Comparison of ENCODE assay signal across 33 cellular contexts in the genomic region with DNA sequence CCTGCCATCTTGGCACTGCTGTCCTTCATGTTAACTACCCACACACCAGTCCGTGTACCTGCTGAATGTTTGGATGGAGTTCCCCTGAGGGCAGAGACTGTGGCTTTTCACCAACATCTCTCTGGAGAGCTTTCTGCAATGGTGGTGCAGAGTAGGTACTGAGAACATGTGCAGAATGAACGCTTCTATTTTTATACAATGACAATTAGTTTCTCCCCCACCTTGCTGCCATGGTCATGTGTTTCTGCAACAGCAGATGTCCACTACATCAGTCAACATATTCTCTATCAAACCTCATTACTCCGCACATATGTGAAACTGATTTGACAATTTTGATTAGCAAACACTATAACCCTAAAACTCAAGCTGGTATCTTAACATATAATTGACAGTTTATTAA. TPM values are rescaled to one million over a fixed set of nuclear protein-coding genes. Genes with fewer than 3 reads are reported as not detected.
DNase-seq lines count a peak whose midpoint lies in the region; ATAC-seq and TF ChIP-seq lines count a peak whose summit lies in the region.
"Had no signal": no experiment of that assay in that cellular context is flagged by ENCODE, and none has a peak within 500 bp of the region (broad histone marks: within the 10 kb centered on the region; RNA-seq: fewer than 3 reads in every experiment).

No MANE protein-coding gene starts in this region.

- peaks cover 14% of the 10 kb centered on the region for H3K27me3 Mint-ChIP-seq in GM23338 (ENCODE audit: insufficient read depth, low read depth, poor library complexity)
- H3K27me3 Mint-ChIP-seq in brain = peaks cover 6% of the 10 kb centered on the region

- H3K9ac ChIP-seq in BLaER1 (no peak overlapping the region), neuronal stem cell (ENCODE audit: low read depth, low read length, poor library complexity) (peak overlapping the region; percentile 17)
- H3K9ac ChIP-seq: parathyroid adenoma had no signal

- H3K36me3 Mint-ChIP-seq in GM23338 (ENCODE audit: low read depth) = peaks cover 4% of the 10 kb centered on the region; the same call in 2 of the 3 replicates
- H3K36me3 Mint-ChIP-seq in brain = peaks cover 20% of the 10 kb centered on the region
- H3K36me3 Mint-ChIP-seq: natural killer cell treated with Interleukin-12 subunit alpha and Interleukin-12 subunit beta and Interleukin-15 and Interleukin-18, amount 100 ng/mL, for 72 hours had no signal

- no peaks in the 10 kb centered on the region for H3F3A ChIP-seq in GM23338 (replicated peaks; ENCODE audit: low read depth)

- H3K18ac ChIP-seq in neuronal stem cell (ENCODE audit: low read length) = no peak overlapping the region

- DNase-seq in GM23338 (ENCODE audit: low spot score) (no peak), neuronal stem cell (ENCODE audit: low spot score) (no peak), NCI-H2196 (lab: John Stamatoyannopoulos, UW; ENCODE audit: unreplicated experiment) (no peak), NCI-H187 treated with DMSO at 0.1 percent for 48 hours (lab: John Stamatoyannopoulos, UW) (no peak)
- DNase-seq: activated CD4-positive, alpha-beta T cell treated with anti-CD3 and anti-CD28 coated beads for 36 hours; activated CD8-positive, alpha-beta memory T cell treated with anti-CD3 and anti-CD28 coated beads, Interleukin-2, amount 50 U/mL, for 48 hours; activated CD8-positive, alpha-beta T cell treated with anti-CD3 and anti-CD28 coated beads for 36 hours; activated naive CD4-positive, alpha-beta T cell treated with Interleukin-2 at 50 U/mL for 16 hours; brain microvascular endothelial cell; COR-L47; DMS79 treated with DMSO at 0.1 percent for 48 hours; gastrocnemius medialis; KG1; NCI-H1105; NCI-H2029; NCI-H2227 treated with DMSO at 0.1 percent for 48 hours; right cardiac atrium; stimulated activated CD8-positive, alpha-beta memory T cell treated with anti-CD3 and anti-CD28 coated beads, Interleukin-4, amount 100 ng/mL, for 48 hours; SW 1271; T1000 had no signal

- H3K4me3 ChIP-seq in BLaER1 (no peak overlapping the region), GM23338 (no peak overlapping the region), neuronal stem cell (ENCODE audit: low read length in 2 of 2) (no peak overlapping the region)
- H3K4me3 ChIP-seq: A549, gastrocnemius medialis, lung, thoracic aorta, vagina had no signal

- H3K9me3 ChIP-seq in BLaER1 (no peaks in the 10 kb centered on the region), neuronal stem cell (replicated peaks in 1 of 2; ENCODE audit: control insufficient read depth in 2 of 2, insufficient read depth in 1 of 2, low read depth in 1 of 2, low read length in 2 of 2) (peaks cover 0 to 2% of the 10 kb centered on the region in 2 donors)
- H3K9me3 ChIP-seq: A549, gastrocnemius medialis, thoracic aorta, vagina had no signal

- H4K20me1 ChIP-seq in BLaER1 = peaks cover 80% of the 10 kb centered on the region
- H4K20me1 ChIP-seq in GM23338 (replicated peaks; ENCODE audit: insufficient read depth) = peaks cover 28% of the 10 kb centered on the region

- no peak overlapping the region for H2BK5ac ChIP-seq in neuronal stem cell (ENCODE audit: low read length)

- H3K9me3 Mint-ChIP-seq in GM23338 (no peaks in the 10 kb centered on the region), brain (no peaks in the 10 kb centered on the region)
- H3K9me3 Mint-ChIP-seq: activated CD8-positive, alpha-beta T cell treated with anti-CD3 and anti-CD28 coated beads for 36 hours; activated T-helper 1 cell treated with anti-CD3 and anti-CD28 coated beads, Interleukin-12 subunit alpha, Interleukin-12 subunit beta, Interleukin-2, Interleukin-4 antibody, amounts not matched to agents 30 ng/mL and 10 ng/mL and 1 ng/mL, durations not matched to agents 14 hours and 24 hours and 36 hours; natural killer cell treated with Interleukin-12 subunit alpha and Interleukin-12 subunit beta and Interleukin-15 and Interleukin-18, amount 100 ng/mL, for 72 hours; stimulated activated naive CD8-positive, alpha-beta T cell treated with anti-CD3 and anti-CD28 coated beads, Interleukin-15, Interleukin-2, amounts not matched to agents 100 ng/mL and 50 ng/mL, for 24 hours had no signal

- peaks cover 9% of the 10 kb centered on the region; the same call in 1 of the 2 replicates for H3K27me3 ChIP-seq in BLaER1
- no peaks in the 10 kb centered on the region for H3K27me3 ChIP-seq in GM23338 (ENCODE audit: insufficient read depth)
- no peaks in the 10 kb centered on the region for H3K27me3 ChIP-seq in neuronal stem cell (ENCODE audit: control insufficient read depth in 3 of 3, insufficient read depth in 3 of 3, low read depth in 1 of 3, low read length in 3 of 3)
- H3K27me3 ChIP-seq: brain microvascular endothelial cell, gastrocnemius medialis, vagina had no signal

- no peak overlapping the region for H3K27ac ChIP-seq in BLaER1
- H3K27ac ChIP-seq in GM23338 (ENCODE audit: low read depth) = no peak overlapping the region
- no peak overlapping the region for H3K27ac ChIP-seq in neuronal stem cell (replicated peaks; ENCODE audit: low read length)
- H3K27ac ChIP-seq: A549, brain microvascular endothelial cell, parathyroid adenoma, thoracic aorta, vagina, VCaP had no signal

- H3K36me3 ChIP-seq in BLaER1 = peaks cover 30% of the 10 kb centered on the region
- peaks cover 6% of the 10 kb centered on the region; the same call in 1 of the 2 replicates for H3K36me3 ChIP-seq in GM23338 (ENCODE audit: insufficient read depth)
- H3K36me3 ChIP-seq in neuronal stem cell (replicated peaks in 1 of 2; ENCODE audit: control insufficient read depth in 2 of 2, insufficient read depth in 2 of 2, low read length in 2 of 2) = peaks cover 3 to 93% of the 10 kb centered on the region in 2 donors
- H3K36me3 ChIP-seq: brain microvascular endothelial cell, gastrocnemius medialis, thoracic aorta, vagina had no signal

- peaks cover 90% of the 10 kb centered on the region for H3K79me2 ChIP-seq in GM23338 (replicated peaks; ENCODE audit: insufficient read depth)
- H3K79me2 ChIP-seq: parathyroid adenoma had no signal

- H4K91ac ChIP-seq in neuronal stem cell (ENCODE audit: low read depth, low read length, poor library complexity) = no peak overlapping the region

- H2BK12ac ChIP-seq in neuronal stem cell (ENCODE audit: low read length) = no peak overlapping the region

- H3K27ac Mint-ChIP-seq in GM23338 (no peak overlapping the region), brain (peak overlapping the region in 3 of 5 experiments; percentile 4 to 71 (median 32))
- H3K27ac Mint-ChIP-seq: activated CD4-positive, alpha-beta T cell treated with anti-CD3 and anti-CD28 coated beads for 36 hours; activated CD8-positive, alpha-beta T cell treated with anti-CD3 and anti-CD28 coated beads for 36 hours; activated T-helper 1 cell treated with anti-CD3 and anti-CD28 coated beads, Interleukin-12 subunit alpha, Interleukin-12 subunit beta, Interleukin-2, Interleukin-4 antibody, amounts not matched to agents 30 ng/mL and 10 ng/mL and 1 ng/mL, durations not matched to agents 14 hours and 24 hours and 36 hours; stimulated activated naive CD8-positive, alpha-beta T cell treated with anti-CD3 and anti-CD28 coated beads, Interleukin-15, Interleukin-2, amounts not matched to agents 100 ng/mL and 50 ng/mL, for 24 hours had no signal

- H3K14ac ChIP-seq in neuronal stem cell (ENCODE audit: low read length) = no peak overlapping the region

- H3K4me2 ChIP-seq in BLaER1 (peak overlapping the region; percentile 30), GM23338 (0 out of 2 replicates have a peak overlapping the region, but pooled peaks have one; percentile 24), neuronal stem cell (ENCODE audit: insufficient read depth, low read length, poor library complexity, severe bottlenecking) (no peak overlapping the region)
- H3K4me2 ChIP-seq: A549 had no signal

- H2AFZ ChIP-seq in GM23338 (no peak overlapping the region), neuronal stem cell (ENCODE audit: low read length) (no peak overlapping the region)
- H2AFZ ChIP-seq: parathyroid adenoma had no signal

- WGBS in neuronal stem cell (ENCODE audit: extremely low coverage in 2 of 2, insufficient read length in 2 of 2, insufficient replicate concordance in 1 of 2), 2 donors = no CpG with 5 or more reads among the region's 3 CpGs

- H3K4me1 ChIP-seq in BLaER1 (peaks cover 45% of the 10 kb centered on the region), GM23338 (ENCODE audit: insufficient read depth) (peaks cover 44% of the 10 kb centered on the region), neuronal stem cell (ENCODE audit: control insufficient read depth in 2 of 2, insufficient read depth in 1 of 2, low read depth in 1 of 2, low read length in 2 of 2) (peaks cover 31 to 59% of the 10 kb centered on the region in 2 donors)
- H3K4me1 ChIP-seq: parathyroid adenoma had no signal

- no peaks in the 10 kb centered on the region; the same call in 1 of the 2 replicates for H3K9me2 ChIP-seq in GM23338 (ENCODE audit: insufficient read depth)

- TF ChIP-seq CTCF in GM23338 (conservative IDR thresholded peaks at IDR 0.05; ENCODE audit: low read depth in 2 of 2) (no peak), brain (conservative IDR thresholded peaks at IDR 0.05) (no peak)

- no peak overlapping the region for H2AK5ac ChIP-seq in neuronal stem cell (ENCODE audit: low read depth, low read length)

- H2BK15ac ChIP-seq in neuronal stem cell (ENCODE audit: low read length) = no peak overlapping the region

- H3K4ac ChIP-seq in neuronal stem cell (ENCODE audit: low read length) = no peak overlapping the region

- H3K79me1 ChIP-seq in neuronal stem cell (ENCODE audit: low read depth, low read length) = peaks cover 3% of the 10 kb centered on the region

- no peak overlapping the region for H4K8ac ChIP-seq in neuronal stem cell (ENCODE audit: low read depth, low read length)

- H3K4me3 Mint-ChIP-seq in GM23338 = no peak overlapping the region
- H3K4me3 Mint-ChIP-seq in brain = peak overlapping the region in 4 of 5 experiments; percentile 3 to 62 (median 14)
- H3K4me3 Mint-ChIP-seq: activated CD4-positive, alpha-beta T cell treated with anti-CD3 and anti-CD28 coated beads for 36 hours; activated CD8-positive, alpha-beta T cell treated with anti-CD3 and anti-CD28 coated beads for 36 hours; activated T-helper 1 cell treated with anti-CD3 and anti-CD28 coated beads, Interleukin-12 subunit alpha, Interleukin-12 subunit beta, Interleukin-2, Interleukin-4 antibody, amounts not matched to agents 30 ng/mL and 10 ng/mL and 1 ng/mL, durations not matched to agents 14 hours and 24 hours and 36 hours; natural killer cell treated with Interleukin-12 subunit alpha and Interleukin-12 subunit beta and Interleukin-15 and Interleukin-18, amount 100 ng/mL, for 72 hours; stimulated activated naive CD8-positive, alpha-beta T cell treated with anti-CD3 and anti-CD28 coated beads, Interleukin-15, Interleukin-2, amounts not matched to agents 100 ng/mL and 50 ng/mL, for 24 hours had no signal

- H3K4me1 Mint-ChIP-seq in GM23338 = peaks cover 48% of the 10 kb centered on the region
- peaks cover 79% of the 10 kb centered on the region for H3K4me1 Mint-ChIP-seq in brain

- H2BK120ac ChIP-seq in neuronal stem cell (ENCODE audit: low read depth, low read length) = no peak overlapping the region

- ATAC-seq in GM23338 = no peak
- ATAC-seq in HG03521 (IDR thresholded peaks at IDR 0.05; ENCODE audit: unreplicated experiment) = no peak
- ATAC-seq in HG03442 (IDR thresholded peaks at IDR 0.05; ENCODE audit: unreplicated experiment) = no peak
- ATAC-seq: A549; activated CD4-positive, alpha-beta T cell treated with anti-CD3 and anti-CD28 coated beads for 36 hours; activated CD8-positive, alpha-beta T cell treated with anti-CD3 and anti-CD28 coated beads for 36 hours; natural killer cell treated with Interleukin-12 subunit alpha and Interleukin-12 subunit beta and Interleukin-15 and Interleukin-18, amount 100 ng/mL, for 72 hours; right cardiac atrium had no signal

- H3K23ac ChIP-seq in neuronal stem cell (ENCODE audit: low read depth, low read length, poor library complexity) = peak overlapping the region; percentile 8

RNA-seq across cellular contexts. Expression of a gene that starts 14.5 kb away (rescaled TPM):
- 34.1 and 36.9 TPM in 2 replicates for total RNA-seq in GM23338 (2014; rRNA removed; shearing (Covaris generic))
- polyA plus RNA-seq in GM23338 (2016; fragmentation: Nextera tagmentation; extraction: Ambion mirVana) = 19.7 and 21.4 TPM in 2 replicates
- 13.5 TPM for polyA plus RNA-seq in brain (ENCODE audit: insufficient read depth, low read depth, low replicate concordance)
- polyA plus RNA-seq in neuronal stem cell (2013, experiment 1 of 2) = 18.4 TPM
- 18.9 TPM for polyA plus RNA-seq in neuronal stem cell (2013, experiment 2 of 2)
